ENCODE assay signal across 26 cellular contexts in genomic region chr10:95337354-95337753, GRCh38.
"Had no signal": no experiment of that assay in that cellular context is flagged by ENCODE, and none has a peak within 500 bp of the region (broad histone marks: within the 10 kb centered on the region; RNA-seq: fewer than 3 reads in every experiment).

No MANE protein-coding gene starts in this region.

- FAIRE-seq: frontal cortex, kidney, small intestine had no signal

- H3K9me3 ChIP-seq: body of pancreas, left lung, neutrophil, ovary, prostate gland, right lobe of liver, tibial nerve had no signal

- H3K4me1 Mint-ChIP-seq: activated CD4-positive, alpha-beta T cell treated with anti-CD3 and anti-CD28 coated beads, Interleukin-2, amount 10 ng/mL, durations not matched to agents 7 days and 5 days; activated naive CD8-positive, alpha-beta T cell treated with anti-CD3 and anti-CD28 coated beads, Interleukin-2, amount 50 U/mL, for 24 hours; natural killer cell; stimulated activated memory B cell treated with anti-CD40 and anti-IgM and Interleukin-4, amounts not matched to agents 10 μg/mL and 1 μg/mL and 100 μg/mL, for 72 hours; T-cell had no signal

- H3K4me3 ChIP-seq: body of pancreas, cardiac muscle cell, left lung, ovary, prostate gland, right lobe of liver, tibial nerve had no signal

- H3K27ac ChIP-seq: body of pancreas, cardiac muscle cell, left lung, neutrophil, ovary, prostate gland, tibial nerve, VCaP had no signal

- H3K27me3 Mint-ChIP-seq: activated CD4-positive, alpha-beta T cell treated with anti-CD3 and anti-CD28 coated beads, Interleukin-2, amount 10 ng/mL, durations not matched to agents 7 days and 5 days; activated naive CD8-positive, alpha-beta T cell treated with anti-CD3 and anti-CD28 coated beads, Interleukin-2, amount 50 U/mL, for 24 hours; stimulated activated memory B cell treated with anti-CD40 and anti-IgM and Interleukin-4, amounts not matched to agents 10 μg/mL and 1 μg/mL and 100 μg/mL, for 72 hours had no signal

- H3K4me1 ChIP-seq: body of pancreas, prostate gland, right lobe of liver had no signal

- H3K4me3 Mint-ChIP-seq: activated CD4-positive, alpha-beta T cell treated with anti-CD3 and anti-CD28 coated beads, Interleukin-2, amount 10 ng/mL, durations not matched to agents 7 days and 5 days; activated CD8-positive, alpha-beta T cell treated with anti-CD3 and anti-CD28 coated beads, Interleukin-2, amount 10 ng/mL, durations not matched to agents 7 days and 5 days; activated naive CD8-positive, alpha-beta T cell treated with anti-CD3 and anti-CD28 coated beads, Interleukin-2, amount 50 U/mL, for 24 hours; activated T-helper 1 cell treated with anti-CD3 and anti-CD28 coated beads, Interleukin-12 subunit alpha, Interleukin-12 subunit beta, Interleukin-2, Interleukin-4 antibody, amounts not matched to agents 30 ng/mL and 10 ng/mL and 1 ng/mL, durations not matched to agents 14 hours and 24 hours and 36 hours; natural killer cell; stimulated activated memory B cell treated with anti-CD40 and anti-IgM and Interleukin-4, amounts not matched to agents 10 μg/mL and 1 μg/mL and 100 μg/mL, for 72 hours; T-cell; T-helper 2 cell treated with Interferon-gamma antibody and Interleukin-4, amounts not matched to agents 5 μg/mL and 100 μg/mL, for 36 hours had no signal

- DNase-seq: activated CD4-positive, alpha-beta T cell treated with anti-CD3 and anti-CD28 coated beads, Interleukin-2, amount 10 ng/mL, durations not matched to agents 7 days and 5 days; activated CD4-positive, CD25-positive, alpha-beta regulatory T cell treated with anti-CD3 and anti-CD28 coated beads, Interleukin-2, amount 50 U/mL, for 72 hours; activated CD8-positive, alpha-beta T cell treated with anti-CD3 and anti-CD28 coated beads, Interleukin-2, amount 10 ng/mL, durations not matched to agents 7 days and 5 days; activated gamma-delta T cell; activated naive CD4-positive, alpha-beta T cell treated with anti-CD3 and anti-CD28 coated beads, Interleukin-2, amount 50 U/mL, for 16 hours; activated naive CD8-positive, alpha-beta T cell treated with anti-CD3 and anti-CD28 coated beads, Interleukin-2, amount 50 U/mL, for 24 hours; body of pancreas; dermis blood vessel endothelial cell; effector CD8-positive, alpha-beta T cell; kidney; left lung; midbrain; natural killer cell; ovary; right lobe of liver; small intestine; T-cell had no signal

- H3K36me3 ChIP-seq: cardiac muscle cell, neutrophil, ovary, prostate gland had no signal

- H3K9me3 Mint-ChIP-seq: activated CD4-positive, alpha-beta T cell treated with anti-CD3 and anti-CD28 coated beads, Interleukin-2, amount 10 ng/mL, durations not matched to agents 7 days and 5 days; activated naive CD8-positive, alpha-beta T cell treated with anti-CD3 and anti-CD28 coated beads, Interleukin-2, amount 50 U/mL, for 24 hours; activated T-helper 1 cell treated with anti-CD3 and anti-CD28 coated beads, Interleukin-12 subunit alpha, Interleukin-12 subunit beta, Interleukin-2, Interleukin-4 antibody, amounts not matched to agents 30 ng/mL and 10 ng/mL and 1 ng/mL, durations not matched to agents 14 hours and 24 hours and 36 hours; natural killer cell; stimulated activated memory B cell treated with anti-CD40 and anti-IgM and Interleukin-4, amounts not matched to agents 10 μg/mL and 1 μg/mL and 100 μg/mL, for 72 hours; T-cell; T-helper 2 cell treated with Interferon-gamma antibody and Interleukin-4, amounts not matched to agents 5 μg/mL and 100 μg/mL, for 36 hours had no signal

- ATAC-seq: activated CD8-positive, alpha-beta T cell treated with anti-CD3 and anti-CD28 coated beads, Interleukin-2, amount 10 ng/mL, durations not matched to agents 7 days and 5 days; activated naive CD8-positive, alpha-beta T cell treated with anti-CD3 and anti-CD28 coated beads, Interleukin-2, amount 50 U/mL, for 24 hours; body of pancreas; left lung; natural killer cell; stimulated activated memory B cell treated with anti-CD40 and anti-IgM and Interleukin-4, amounts not matched to agents 10 μg/mL and 1 μg/mL and 100 μg/mL, for 72 hours; T-cell had no signal

- H3K27me3 ChIP-seq: body of pancreas, cardiac muscle cell, left lung, neutrophil, ovary, right lobe of liver, tibial nerve had no signal

- H3K36me3 Mint-ChIP-seq: natural killer cell; stimulated activated memory B cell treated with anti-CD40 and anti-IgM and Interleukin-4, amounts not matched to agents 10 μg/mL and 1 μg/mL and 100 μg/mL, for 72 hours; T-cell had no signal

- H3K27ac Mint-ChIP-seq: activated CD4-positive, alpha-beta T cell treated with anti-CD3 and anti-CD28 coated beads, Interleukin-2, amount 10 ng/mL, durations not matched to agents 7 days and 5 days; activated CD8-positive, alpha-beta T cell treated with anti-CD3 and anti-CD28 coated beads, Interleukin-2, amount 10 ng/mL, durations not matched to agents 7 days and 5 days; activated naive CD8-positive, alpha-beta T cell treated with anti-CD3 and anti-CD28 coated beads, Interleukin-2, amount 50 U/mL, for 24 hours; activated T-helper 1 cell treated with anti-CD3 and anti-CD28 coated beads, Interleukin-12 subunit alpha, Interleukin-12 subunit beta, Interleukin-2, Interleukin-4 antibody, amounts not matched to agents 30 ng/mL and 10 ng/mL and 1 ng/mL, durations not matched to agents 14 hours and 24 hours and 36 hours; natural killer cell; stimulated activated memory B cell treated with anti-CD40 and anti-IgM and Interleukin-4, amounts not matched to agents 10 μg/mL and 1 μg/mL and 100 μg/mL, for 72 hours; T-cell; T-helper 2 cell treated with Interferon-gamma antibody and Interleukin-4, amounts not matched to agents 5 μg/mL and 100 μg/mL, for 36 hours had no signal
